2 cellular contexts compared by ENCODE assay signal in genomic region chr1:148038462-148039333, GRCh38.
TF ChIP-seq lines count a peak whose summit lies in the region.
"Not testable (repeated sequence)": the region's sequence is repeated elsewhere in the genome, so short reads cannot be mapped to it uniquely, and the experiment has no call there.

No MANE protein-coding gene starts in this region.

TF ChIP-seq in A549, 52 proteins besides CTCF, POLR2A, EP300 and RAD21 (continued from another document):
- TF ChIP-seq MAFK (IDR thresholded peaks at IDR 0.05; ENCODE audit: partially characterized antibody), result peak; percentile 93
- peak; percentile 87 for TF ChIP-seq PBX3 (IDR thresholded peaks at IDR 0.05)
- peak; percentile 98 to 99 for TF ChIP-seq JUN (IDR thresholded peaks at IDR 0.05)
- peak; percentile 37 for TF ChIP-seq MAX (IDR thresholded peaks at IDR 0.05)
- peak; percentile 76 for TF ChIP-seq REST (IDR thresholded peaks at IDR 0.05)
- TF ChIP-seq TFCP2L1 (CRISPR knock-in tag; IDR thresholded peaks at IDR 0.05), result peak; percentile 98
- not testable (repeated sequence) for TF ChIP-seq FOSL2 (IDR thresholded peaks at IDR 0.05)
- TF ChIP-seq FOSL2 (CRISPR knock-in tag; IDR thresholded peaks at IDR 0.05), result peak; percentile 47; the same call in 1 of the 2 replicates
- 0 out of 4 replicates have a peak, but pooled peaks of 1 of the 2 experiments have one; percentile 24 for TF ChIP-seq CEBPB (IDR thresholded peaks at IDR 0.05)
- TF ChIP-seq HOXA7 (CRISPR knock-in tag; IDR thresholded peaks at IDR 0.05), result peak; percentile 98
- peak; percentile 54; the same call in 1 of the 2 replicates for TF ChIP-seq HOXB5 (CRISPR knock-in tag; IDR thresholded peaks at IDR 0.05)
TF ChIP-seq in A549: peak in this region for 18; not testable (repeated sequence) for 34.

TF ChIP-seq in GM12878, 131 proteins besides CTCF, POLR2A, EP300 and RAD21 (continued from another document and continues in another):
- TF ChIP-seq HCFC1 (IDR thresholded peaks at IDR 0.05; ENCODE audit: low read length), result peak; percentile 52
- TF ChIP-seq SRF (IDR thresholded peaks at IDR 0.05; ENCODE audit: low read depth in 2 of 2, low read length in 2 of 2), result peak in 1 of 2 experiments; percentile 60; a peak in 1 of 4 replicates
- peak; percentile 80 for TF ChIP-seq NFIC (IDR thresholded peaks at IDR 0.05; ENCODE audit: low read depth, low read length)
- TF ChIP-seq ZNF592 (IDR thresholded peaks at IDR 0.05), result 0 out of 2 replicates have a peak, but pooled peaks have one; percentile 6
- TF ChIP-seq CEBPB (IDR thresholded peaks at IDR 0.05; ENCODE audit: borderline replicate concordance in 1 of 2, low read depth in 2 of 2, low read length in 2 of 2), result 0 out of 4 replicates have a peak, but pooled peaks of 1 of the 2 experiments have one; percentile 60
- TF ChIP-seq BCL11A (IDR thresholded peaks at IDR 0.05; ENCODE audit: low read depth, low read length), result peak; percentile 58; the same call in 1 of the 2 replicates
- peak; percentile 97 for TF ChIP-seq ZNF687 (IDR thresholded peaks at IDR 0.05)
- TF ChIP-seq TAF1 (IDR thresholded peaks at IDR 0.05; ENCODE audit: borderline replicate concordance, low read depth, low read length), result 0 out of 2 replicates have a peak, but pooled peaks have one; percentile 29
- peak; percentile 78 for TF ChIP-seq FOXK2 (IDR thresholded peaks at IDR 0.05)
- TF ChIP-seq RAD51 (IDR thresholded peaks at IDR 0.05), result peak; percentile 63
- peak; percentile 100 for TF ChIP-seq ZBED1 (IDR thresholded peaks at IDR 0.05; ENCODE audit: borderline replicate concordance)
- peak; percentile 56 for TF ChIP-seq ZBTB11 (CRISPR knock-in tag; IDR thresholded peaks at IDR 0.05)
- TF ChIP-seq DPF2 (IDR thresholded peaks at IDR 0.05), result 0 out of 2 replicates have a peak, but pooled peaks have one; percentile 20
- peak; percentile 96 for TF ChIP-seq POLR2AphosphoS2 (IDR thresholded peaks at IDR 0.05; ENCODE audit: low read depth, low read length)
- peak; percentile 100 for TF ChIP-seq CBFB (IDR thresholded peaks at IDR 0.05; ENCODE audit: low read depth)
- TF ChIP-seq POLR2AphosphoS5 (IDR thresholded peaks at IDR 0.05; ENCODE audit: low read length), result peak; percentile 96
- TF ChIP-seq ZNF207 (IDR thresholded peaks at IDR 0.05; ENCODE audit: borderline replicate concordance), result peak; percentile 71; the same call in 1 of the 2 replicates
- TF ChIP-seq JUNB (IDR thresholded peaks at IDR 0.05), result peak; percentile 69
- peak; percentile 99 for TF ChIP-seq POU2F2 (IDR thresholded peaks at IDR 0.05; ENCODE audit: borderline replicate concordance, low read depth, low read length)
- TF ChIP-seq SMAD1 (IDR thresholded peaks at IDR 0.05; ENCODE audit: low read depth, partially characterized antibody), result peak; percentile 98
- 0 out of 2 replicates have a peak, but pooled peaks have one; percentile 26 for TF ChIP-seq REST (IDR thresholded peaks at IDR 0.05; ENCODE audit: low read depth, low read length)
- TF ChIP-seq CREB1 (IDR thresholded peaks at IDR 0.05; ENCODE audit: low read depth), result peak; percentile 62; the same call in 1 of the 2 replicates
- peak; percentile 85 for TF ChIP-seq KLF5 (IDR thresholded peaks at IDR 0.05; ENCODE audit: partially characterized antibody)
- TF ChIP-seq IRF4 (IDR thresholded peaks at IDR 0.05; ENCODE audit: low read depth, low read length), result peak; percentile 53
- TF ChIP-seq SMAD5 (IDR thresholded peaks at IDR 0.05; ENCODE audit: low read depth), result peak; percentile 99
- peak; percentile 81 for TF ChIP-seq TCF7 (IDR thresholded peaks at IDR 0.05; ENCODE audit: borderline replicate concordance)
- TF ChIP-seq RELB (IDR thresholded peaks at IDR 0.05; ENCODE audit: low read depth), result peak; percentile 81
- peak; percentile 78 for TF ChIP-seq MEF2A (IDR thresholded peaks at IDR 0.05; ENCODE audit: insufficient read depth, low read depth, low read length)
- TF ChIP-seq BHLHE40 (IDR thresholded peaks at IDR 0.05; ENCODE audit: borderline replicate concordance in 1 of 2, low read depth in 2 of 2, low read length in 1 of 2), result peak in 1 of 2 experiments; percentile 53; a peak in 1 of 4 replicates
- TF ChIP-seq ETV6 (conservative IDR thresholded peaks at IDR 0.05 in 1 of 2, IDR thresholded peaks at IDR 0.05 in 1 of 2; ENCODE audit: borderline replicate concordance in 1 of 2, low read depth in 1 of 2), result peak in 1 of 2 experiments; percentile 37; a peak in 1 of 4 replicates
- peak; percentile 80 for TF ChIP-seq RELA (IDR thresholded peaks at IDR 0.05; ENCODE audit: borderline replicate concordance, partially characterized antibody)
- peak; percentile 23 for TF ChIP-seq SIX5 (IDR thresholded peaks at IDR 0.05; ENCODE audit: low read depth, low read length, severe bottlenecking)
- peak; percentile 77 to 79 for TF ChIP-seq IKZF2 (IDR thresholded peaks at IDR 0.05)
- peak; percentile 74 for TF ChIP-seq YY1 (IDR thresholded peaks at IDR 0.05; ENCODE audit: low read depth, low read length)
- peak; percentile 86 for TF ChIP-seq TCF12 (IDR thresholded peaks at IDR 0.05; ENCODE audit: low read depth, low read length)
- peak in 1 of 2 experiments; percentile 54; a peak in 2 of 3 replicates for TF ChIP-seq EGR1 (IDR thresholded peaks at IDR 0.05; ENCODE audit: borderline replicate concordance in 1 of 2, low read depth in 2 of 2, low read length in 2 of 2)
- TF ChIP-seq GATAD2B (conservative IDR thresholded peaks at IDR 0.05; ENCODE audit: low read depth), result 0 out of 2 replicates have a peak, but pooled peaks have one; percentile 36
- TF ChIP-seq BCL3 (IDR thresholded peaks at IDR 0.05; ENCODE audit: borderline replicate concordance, insufficient read depth, low read depth, low read length, poor library complexity, severe bottlenecking), result peak; percentile 91
